In genomic region chr7:104156842-104157277, GRCh38 we compare ENCODE assay signal across 8 cellular contexts. TPM values are rescaled to one million over a fixed set of nuclear protein-coding genes. Genes with fewer than 3 reads are reported as not detected.
A peak's percentile ranks its signal among the peaks of the same experiment; 100 is the strongest.
DNase-seq lines count a peak whose midpoint lies in the region; ATAC-seq, FAIRE-seq and TF ChIP-seq lines count a peak whose summit lies in the region.

No MANE protein-coding gene starts in this region.

- H3K27ac Mint-ChIP-seq in progenitor cell of endocrine pancreas = no peak overlapping the region
- H3K27ac Mint-ChIP-seq in activated CD4-positive, alpha-beta T cell treated with anti-CD3 and anti-CD28 coated beads, Interleukin-2, amount 10 ng/mL, durations not matched to agents 24 days and 14 days = no peak overlapping the region

- peak; percentile 73 for FAIRE-seq in colon (lab: Jason Lieb, UNC)

- H3K4me1 ChIP-seq in GM23248 (ENCODE audit: insufficient read depth) = no peaks in the 10 kb centered on the region

- H3K4me2 ChIP-seq in GM23248 (ENCODE audit: unreplicated experiment) = no peak overlapping the region

- no peaks in the 10 kb centered on the region for H3K27me3 Mint-ChIP-seq in progenitor cell of endocrine pancreas
- H3K27me3 Mint-ChIP-seq in activated CD4-positive, alpha-beta T cell treated with anti-CD3 and anti-CD28 coated beads, Interleukin-2, amount 10 ng/mL, durations not matched to agents 24 days and 14 days = no peaks in the 10 kb centered on the region

- POLR2A ChIA-PET in AG04449 (lab: Yijun Ruan, JAX) = no interaction called here

- H3K27ac ChIP-seq in GM23248 = no peak overlapping the region

- no peaks in the 10 kb centered on the region for H3K9me3 Mint-ChIP-seq in progenitor cell of endocrine pancreas (ENCODE audit: low read depth)
- H3K9me3 Mint-ChIP-seq in activated CD4-positive, alpha-beta T cell treated with anti-CD3 and anti-CD28 coated beads, Interleukin-2, amount 10 ng/mL, durations not matched to agents 24 days and 14 days = no peaks in the 10 kb centered on the region

- peaks cover 12% of the 10 kb centered on the region for H3K36me3 ChIP-seq in GM23248 (ENCODE audit: low read depth)

- H3K4me1 Mint-ChIP-seq in progenitor cell of endocrine pancreas (ENCODE audit: low read depth) = no peaks in the 10 kb centered on the region
- no peaks in the 10 kb centered on the region for H3K4me1 Mint-ChIP-seq in activated CD4-positive, alpha-beta T cell treated with anti-CD3 and anti-CD28 coated beads, Interleukin-2, amount 10 ng/mL, durations not matched to agents 24 days and 14 days

- peaks cover 3% of the 10 kb centered on the region; the same call in 1 of the 2 replicates for H4K20me1 ChIP-seq in GM23248 (ENCODE audit: insufficient read depth)

- DNase-seq in AG04449 (ENCODE audit: low read depth, low spot score) (peak; percentile 12), GM23248 (peak; percentile 56), NCI-H526 (lab: John Stamatoyannopoulos, UW) (peak; percentile 28 to 63), progenitor cell of endocrine pancreas (ENCODE audit: low spot score, unreplicated experiment) (no peak), left colon (no peak)
- no peak for DNase-seq in activated CD4-positive, alpha-beta T cell treated with anti-CD3 and anti-CD28 coated beads, Interleukin-2, amount 10 ng/mL, durations not matched to agents 24 days and 14 days

- H3K79me2 ChIP-seq in GM23248 (ENCODE audit: insufficient read depth) = no peaks in the 10 kb centered on the region

- 30 to 33% methylated on average over 2 of the region's 2 CpGs for WGBS in GM23248 (ENCODE audit: low coverage in 1 of 2, low lambda C conversion rate in 2 of 2, missing lambda C conversion rate in 2 of 2), 2 experiments

- TF ChIP-seq CTCF in AG04449 (IDR thresholded peaks at IDR 0.05; ENCODE audit: insufficient read depth, low read length, missing control alignments) (peak; percentile 43), progenitor cell of endocrine pancreas (IDR thresholded peaks at IDR 0.05; ENCODE audit: unreplicated experiment) (peak; percentile 81)

- H2AFZ ChIP-seq in GM23248 = no peak overlapping the region

- no peaks in the 10 kb centered on the region for H3K27me3 ChIP-seq in GM23248 (replicated peaks; ENCODE audit: insufficient read depth)

- H3K9ac ChIP-seq in GM23248 = no peak overlapping the region

- in situ Hi-C loops in GM23248 (cut with MboI) = no loop called here

- H3K9me3 ChIP-seq in GM23248 (ENCODE audit: low read depth) = no peaks in the 10 kb centered on the region

- H3F3A ChIP-seq in GM23248 (ENCODE audit: insufficient read depth) = peaks cover 4% of the 10 kb centered on the region

- no peaks in the 10 kb centered on the region for H3K9me2 ChIP-seq in GM23248 (ENCODE audit: insufficient read depth)

- no peak overlapping the region for H3K4me3 Mint-ChIP-seq in progenitor cell of endocrine pancreas (ENCODE audit: low read depth)
- no peak overlapping the region for H3K4me3 Mint-ChIP-seq in activated CD4-positive, alpha-beta T cell treated with anti-CD3 and anti-CD28 coated beads, Interleukin-2, amount 10 ng/mL, durations not matched to agents 24 days and 14 days

- ATAC-seq in GM21576 (IDR thresholded peaks at IDR 0.05; ENCODE audit: unreplicated experiment) (no peak), left colon (no peak)

- H3K36me3 Mint-ChIP-seq in progenitor cell of endocrine pancreas (ENCODE audit: insufficient read depth) = peaks cover 7% of the 10 kb centered on the region
- H3K36me3 Mint-ChIP-seq in activated CD4-positive, alpha-beta T cell treated with anti-CD3 and anti-CD28 coated beads, Interleukin-2, amount 10 ng/mL, durations not matched to agents 24 days and 14 days (ENCODE audit: low read depth) = peaks cover 10% of the 10 kb centered on the region

- intact Hi-C loops in left colon (cut with DNase I, micrococcal nuclease) = no loop called here
- intact Hi-C loops in activated CD4-positive, alpha-beta T cell treated with anti-CD3 and anti-CD28 coated beads, Interleukin-2, amount 10 ng/mL, durations not matched to agents 24 days and 14 days (cut with micrococcal nuclease) = loop anchor here (2.0 to 10.0 kb wide), 2 partner anchors 50 to 162 kb away; no protein-coding TSS in a partner anchor

- CTCF ChIA-PET in AG04449 (lab: Yijun Ruan, JAX) = interaction anchor here (0.8 to 3.4 kb wide), 3 partner anchors 16 to 583 kb away, joined by 4 to 22 read pairs (median 6); no protein-coding TSS in a partner anchor

- H3K4me3 ChIP-seq in AG04449 (ENCODE audit: low read depth, low read length) (no peak overlapping the region), GM23248 (no peak overlapping the region)

RNA-seq across cellular contexts. Expression of gene ORC5, which starts 51.0 kb away (rescaled TPM):
- 21.4 and 23.3 TPM in 2 replicates for total RNA-seq in GM23248 (2014; rRNA removed; shearing (Covaris generic))
- polyA plus RNA-seq in GM23248 (2016; fragmentation: Nextera tagmentation; extraction: Ambion mirVana) = 24.0 and 24.9 TPM in 2 replicates
- total RNA-seq in progenitor cell of endocrine pancreas (22.7 and 26.4 TPM in 2 replicates), left colon (10 to 100 TPM; 17.0 to 19.0 TPM)
- total RNA-seq in activated CD4-positive, alpha-beta T cell treated with anti-CD3 and anti-CD28 coated beads, Interleukin-2, amount 10 ng/mL, durations not matched to agents 24 days and 14 days = 33.4 and 35.8 TPM in 2 replicates

Comparison
In these comparisons a context has a peak if more than half of its experiments do, and no peak if none do; other contexts are left out.
1. DNase-seq: peak in AG04449 (single experiment), GM23248 (single experiment) and NCI-H526 (2 of 2); none in progenitor cell of endocrine pancreas (single experiment), left colon (0 of 2) and activated CD4-positive, alpha-beta T cell treated with anti-CD3 and anti-CD28 coated beads, Interleukin-2, amount 10 ng/mL, durations not matched to agents 24 days and 14 days (single experiment).